8 cellular contexts compared by ENCODE assay signal in the genomic region with DNA sequence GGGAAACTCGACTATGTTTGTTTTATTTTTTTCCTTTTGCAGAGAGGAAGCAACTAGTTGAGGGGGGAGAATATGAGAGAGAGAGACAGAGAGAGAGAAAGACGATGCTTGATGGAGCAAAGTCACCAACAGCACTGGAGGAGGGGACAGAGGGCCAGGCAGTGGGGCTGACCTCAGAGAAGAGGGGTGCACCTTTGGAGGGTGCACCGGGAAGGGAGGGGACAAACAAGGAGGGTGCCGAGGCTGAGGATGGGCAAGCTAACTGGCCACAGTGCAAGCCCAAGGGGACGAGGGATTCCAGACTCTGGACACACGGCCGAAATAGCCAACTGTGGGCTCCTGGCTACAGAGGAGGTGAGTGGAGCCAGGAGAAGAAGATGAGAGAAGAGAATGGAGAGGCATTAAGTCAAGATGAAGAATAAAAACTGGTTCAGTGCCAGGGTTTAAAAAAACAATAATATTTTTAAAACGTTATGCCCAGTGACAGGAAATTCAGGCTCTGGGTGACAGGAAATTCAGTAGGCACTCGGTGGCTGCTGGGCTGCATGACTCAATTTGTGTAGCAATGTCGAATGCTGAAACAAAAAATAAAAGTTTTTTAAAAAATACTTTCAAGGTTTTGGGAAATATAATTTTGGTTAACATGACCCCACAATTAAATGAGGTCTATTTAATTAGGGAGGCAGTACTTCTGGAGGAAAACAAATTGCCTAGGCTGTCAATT. TPM values are rescaled to one million over a fixed set of nuclear protein-coding genes. Genes with fewer than 3 reads are reported as not detected.
A peak's percentile ranks its signal among the peaks of the same experiment; 100 is the strongest.
DNase-seq lines count a peak whose midpoint lies in the region; ATAC-seq, FAIRE-seq and TF ChIP-seq lines count a peak whose summit lies in the region.

No MANE protein-coding gene starts in this region.

- H3K9ac ChIP-seq in kidney (ENCODE audit: low read length in 2 of 2): no peak overlapping the region

- peaks cover 2% of the 10 kb centered on the region for H3K27me3 Mint-ChIP-seq in activated T-helper 1 cell treated with anti-CD3 and anti-CD28 coated beads, Interleukin-12 subunit alpha, Interleukin-12 subunit beta, Interleukin-2, Interleukin-4 antibody, amounts not matched to agents 30 ng/mL and 10 ng/mL and 1 ng/mL, durations not matched to agents 14 hours and 24 hours and 36 hours (ENCODE audit: insufficient read depth)

- H3K4me3 ChIP-seq in kidney (ENCODE audit: low read length in 2 of 2) (peak overlapping the region; percentile 36 to 48), thoracic aorta (peak overlapping the region; percentile 79)

- peak; percentile 32 to 41 for DNase-seq in activated CD4-positive, alpha-beta T cell treated with anti-CD3 and anti-CD28 coated beads for 4 hours
- DNase-seq in activated CD4-positive, alpha-beta T cell treated with anti-CD3 and anti-CD28 coated beads, Interleukin-2, amount 50 U/mL, for 48 hours: no peak
- no peak for DNase-seq in activated T-helper 1 cell treated with anti-CD3 and anti-CD28 coated beads, Interleukin-12 subunit alpha, Interleukin-12 subunit beta, Interleukin-2, Interleukin-4 antibody, amounts not matched to agents 30 ng/mL and 10 ng/mL and 1 ng/mL, durations not matched to agents 14 hours and 24 hours and 36 hours (ENCODE audit: low spot score)
- DNase-seq in kidney (no peak), thoracic aorta (ENCODE audit: low spot score) (no peak), putamen (ENCODE audit: low spot score) (no peak), DMS79 treated with DMSO at 0.1 percent for 48 hours (lab: John Stamatoyannopoulos, UW) (no peak)

- ATAC-seq in thoracic aorta (ENCODE audit: insufficient number of reproducible peaks, low FRiP score, low read depth) (no peak), HG02970 (IDR thresholded peaks at IDR 0.05; ENCODE audit: low FRiP score, unreplicated experiment) (no peak)

- H3K4me3 Mint-ChIP-seq in activated T-helper 1 cell treated with anti-CD3 and anti-CD28 coated beads, Interleukin-12 subunit alpha, Interleukin-12 subunit beta, Interleukin-2, Interleukin-4 antibody, amounts not matched to agents 30 ng/mL and 10 ng/mL and 1 ng/mL, durations not matched to agents 14 hours and 24 hours and 36 hours: peak overlapping the region; percentile 76

- H3K27me3 ChIP-seq in thoracic aorta (replicated peaks; ENCODE audit: insufficient read depth): no peaks in the 10 kb centered on the region

- peak overlapping the region in 1 of 2 donors; percentile 73 for H3K27ac ChIP-seq in kidney (ENCODE audit: low read depth in 2 of 2, low read length in 2 of 2)
- peak overlapping the region; percentile 83 to 91 for H3K27ac ChIP-seq in thoracic aorta

- intact Hi-C loops in activated T-helper 1 cell treated with anti-CD3 and anti-CD28 coated beads, Interleukin-12 subunit alpha, Interleukin-12 subunit beta, Interleukin-2, Interleukin-4 antibody, amounts not matched to agents 30 ng/mL and 10 ng/mL and 1 ng/mL, durations not matched to agents 14 hours and 24 hours and 36 hours (cut with micrococcal nuclease): loop anchor here (1.0 to 2.0 kb wide), 4 partner anchors 7 to 75 kb away; no protein-coding TSS in a partner anchor
- intact Hi-C loops in kidney (cut with DNase I): no loop called here

- FAIRE-seq in kidney (lab: Jason Lieb, UNC): no peak

- H3K9me3 ChIP-seq in kidney (ENCODE audit: control insufficient read depth in 1 of 2, low read length in 2 of 2): no peaks in the 10 kb centered on the region
- H3K9me3 ChIP-seq in thoracic aorta: no peaks in the 10 kb centered on the region

- H3K36me3 Mint-ChIP-seq in activated T-helper 1 cell treated with anti-CD3 and anti-CD28 coated beads, Interleukin-12 subunit alpha, Interleukin-12 subunit beta, Interleukin-2, Interleukin-4 antibody, amounts not matched to agents 30 ng/mL and 10 ng/mL and 1 ng/mL, durations not matched to agents 14 hours and 24 hours and 36 hours (ENCODE audit: low read depth): no peaks in the 10 kb centered on the region

- H3K27ac Mint-ChIP-seq in activated T-helper 1 cell treated with anti-CD3 and anti-CD28 coated beads, Interleukin-12 subunit alpha, Interleukin-12 subunit beta, Interleukin-2, Interleukin-4 antibody, amounts not matched to agents 30 ng/mL and 10 ng/mL and 1 ng/mL, durations not matched to agents 14 hours and 24 hours and 36 hours: peak overlapping the region; percentile 54

- TF ChIP-seq CTCF in kidney (IDR thresholded peaks at IDR 0.05; ENCODE audit: borderline replicate concordance, extremely low read depth, insufficient read depth) (no peak), thoracic aorta (IDR thresholded peaks at IDR 0.05) (no peak)

- H3K9me3 Mint-ChIP-seq in activated T-helper 1 cell treated with anti-CD3 and anti-CD28 coated beads, Interleukin-12 subunit alpha, Interleukin-12 subunit beta, Interleukin-2, Interleukin-4 antibody, amounts not matched to agents 30 ng/mL and 10 ng/mL and 1 ng/mL, durations not matched to agents 14 hours and 24 hours and 36 hours: no peaks in the 10 kb centered on the region

- H3K36me3 ChIP-seq in kidney (ENCODE audit: control insufficient read depth in 1 of 2, insufficient read depth in 2 of 2, low read length in 2 of 2): no peaks in the 10 kb centered on the region
- H3K36me3 ChIP-seq in thoracic aorta: no peaks in the 10 kb centered on the region

- H3K4me1 ChIP-seq in kidney (ENCODE audit: control insufficient read depth in 1 of 2, insufficient read depth in 1 of 2, low read depth in 1 of 2, low read length in 2 of 2) (peaks cover 7 to 9% of the 10 kb centered on the region in 2 donors), thoracic aorta (ENCODE audit: control insufficient read depth in 1 of 2, low read depth in 2 of 2) (peaks cover 5 to 26% of the 10 kb centered on the region in 2 donors)

- H3K4me1 Mint-ChIP-seq in activated T-helper 1 cell treated with anti-CD3 and anti-CD28 coated beads, Interleukin-12 subunit alpha, Interleukin-12 subunit beta, Interleukin-2, Interleukin-4 antibody, amounts not matched to agents 30 ng/mL and 10 ng/mL and 1 ng/mL, durations not matched to agents 14 hours and 24 hours and 36 hours (ENCODE audit: low read depth): peaks cover 37% of the 10 kb centered on the region

RNA-seq across cellular contexts. Expression of a gene that starts 13.3 kb away (rescaled TPM):
- total RNA-seq in activated T-helper 1 cell treated with anti-CD3 and anti-CD28 coated beads, Interleukin-12 subunit alpha, Interleukin-12 subunit beta, Interleukin-2, Interleukin-4 antibody, amounts not matched to agents 30 ng/mL and 10 ng/mL and 1 ng/mL, durations not matched to agents 14 hours and 24 hours and 36 hours: 17.2 and 18.3 TPM in 2 replicates
- 57.4 TPM for total RNA-seq in kidney
- 324 TPM for polyA plus RNA-seq in kidney (ENCODE audit: insufficient read depth, low read depth, low replicate concordance)
- 100 to 1,000 TPM in 1 of 2 donors, 10 to 100 TPM in 1; 29.2 to 148 TPM for total RNA-seq in thoracic aorta

Comparison
In these comparisons a context has a peak if more than half of its experiments do, and no peak if none do; other contexts are left out.
1. DNase-seq: peak in activated CD4-positive, alpha-beta T cell treated with anti-CD3 and anti-CD28 coated beads for 4 hours (2 of 2); none in activated CD4-positive, alpha-beta T cell treated with anti-CD3 and anti-CD28 coated beads, Interleukin-2, amount 50 U/mL, for 48 hours (0 of 2), activated T-helper 1 cell treated with anti-CD3 and anti-CD28 coated beads, Interleukin-12 subunit alpha, Interleukin-12 subunit beta, Interleukin-2, Interleukin-4 antibody, amounts not matched to agents 30 ng/mL and 10 ng/mL and 1 ng/mL, durations not matched to agents 14 hours and 24 hours and 36 hours (single experiment), kidney (single experiment), thoracic aorta (single experiment), putamen (single experiment) and DMS79 treated with DMSO at 0.1 percent for 48 hours (single experiment).